Comparison of ENCODE assay signal across 8 cellular contexts in genomic region chr11:78188012-78188808, GRCh38. TPM values are rescaled to one million over a fixed set of nuclear protein-coding genes. Genes with fewer than 3 reads are reported as not detected.
DNase-seq lines count a peak whose midpoint lies in the region; ATAC-seq, FAIRE-seq and TF ChIP-seq lines count a peak whose summit lies in the region.

A gene with protein sequence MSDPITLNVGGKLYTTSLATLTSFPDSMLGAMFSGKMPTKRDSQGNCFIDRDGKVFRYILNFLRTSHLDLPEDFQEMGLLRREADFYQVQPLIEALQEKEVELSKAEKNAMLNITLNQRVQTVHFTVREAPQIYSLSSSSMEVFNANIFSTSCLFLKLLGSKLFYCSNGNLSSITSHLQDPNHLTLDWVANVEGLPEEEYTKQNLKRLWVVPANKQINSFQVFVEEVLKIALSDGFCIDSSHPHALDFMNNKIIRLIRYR (minus strand): TSS chr11:78188626. CDS start chr11:78174554, 14,072 bp downstream.

- H3K4me3 ChIP-seq in WI38 (ENCODE audit: low read depth, low read length) (peak within 1 kb of the TSS; percentile 83), bronchial epithelial cell (ENCODE audit: low read depth, low read length) (peak within 1 kb of the TSS; percentile 77), small intestine (ENCODE audit: low read depth in 1 of 2, low read length in 2 of 2) (peak within 1 kb of the TSS; percentile 93 to 96)

- FAIRE-seq in bronchial epithelial cell (lab: Jason Lieb, UNC): no peak
- FAIRE-seq in small intestine (lab: Jason Lieb, UNC): no peak

- peak; percentile 98 for ATAC-seq in HG03175 (IDR thresholded peaks at IDR 0.05; ENCODE audit: unreplicated experiment)

- in situ Hi-C loops in GM18951 (cut with MboI; ENCODE audit: low sequenced_read_pairs, unreplicated experiment): no loop called here

- DNase-seq in AG08396 (ENCODE audit: low spot score): peak; percentile 98
- peak; percentile 94 for DNase-seq in NCI-H2227 treated with DMSO at 0.1 percent for 48 hours (lab: John Stamatoyannopoulos, UW)
- peak; percentile 90 for DNase-seq in bronchial epithelial cell (ENCODE audit: low read depth)
- peak; percentile 99 for DNase-seq in iPS-NIHi11 (ENCODE audit: low spot score)
- peak; percentile 97 for DNase-seq in small intestine

- peak within 1 kb of the TSS; percentile 69 to 81 for H3K27ac ChIP-seq in small intestine (ENCODE audit: low read depth in 1 of 2, low read length in 1 of 2)

- H3K27me3 ChIP-seq in bronchial epithelial cell (ENCODE audit: control insufficient read depth, insufficient read depth, low read length) (no peaks in the 10 kb centered on the region), small intestine (ENCODE audit: control insufficient read depth in 2 of 2, insufficient read depth in 2 of 2, low read length in 2 of 2) (no peaks in the 10 kb centered on the region)

- peaks cover 0 to 6% of the 10 kb centered on the region in 2 donors for H3K4me1 ChIP-seq in small intestine (ENCODE audit: control insufficient read depth in 2 of 2, insufficient read depth in 1 of 2, low read depth in 1 of 2, low read length in 1 of 2)

- TF ChIP-seq CTCF in WI38 (IDR thresholded peaks at IDR 0.05; ENCODE audit: low read depth, low read length) (no peak), bronchial epithelial cell (IDR thresholded peaks at IDR 0.05; ENCODE audit: insufficient read depth, low read length, severe bottlenecking) (no peak)

- no peaks in the 10 kb centered on the region for H3K9me3 ChIP-seq in small intestine (ENCODE audit: control insufficient read depth, low read depth)

- 0 to 1% (median 0%) methylated on average over 41 to 58 of the region's 58 CpGs for WGBS in small intestine, 3 donors

- H3K36me3 ChIP-seq in bronchial epithelial cell (ENCODE audit: control insufficient read depth, insufficient read depth, low read length) (no peaks in the 10 kb centered on the region), small intestine (ENCODE audit: control insufficient read depth in 2 of 2, insufficient read depth in 2 of 2, low read length in 2 of 2) (no peaks in the 10 kb centered on the region)

- TF ChIP-seq POLR2A in GM18951 (IDR thresholded peaks at IDR 0.05; ENCODE audit: extremely low read depth, insufficient read depth, insufficient read length): peak; percentile 66

RNA-seq across cellular contexts. Expression of the gene that starts here (rescaled TPM):
- 3.7 and 5.6 TPM in 2 replicates for total RNA-seq in bronchial epithelial cell
- 1 to 10 TPM; 4.1 to 6.5 (median 6.5) TPM for polyA plus RNA-seq in small intestine

Comparison
In these comparisons a context has a peak if more than half of its experiments do, and no peak if none do; other contexts are left out.
1. Peak in every context shown above with its lines: DNase-seq, ATAC-seq, H3K4me3 ChIP-seq and H3K27ac ChIP-seq.